ENCODE assay signal across 12 cellular contexts in the genomic region with DNA sequence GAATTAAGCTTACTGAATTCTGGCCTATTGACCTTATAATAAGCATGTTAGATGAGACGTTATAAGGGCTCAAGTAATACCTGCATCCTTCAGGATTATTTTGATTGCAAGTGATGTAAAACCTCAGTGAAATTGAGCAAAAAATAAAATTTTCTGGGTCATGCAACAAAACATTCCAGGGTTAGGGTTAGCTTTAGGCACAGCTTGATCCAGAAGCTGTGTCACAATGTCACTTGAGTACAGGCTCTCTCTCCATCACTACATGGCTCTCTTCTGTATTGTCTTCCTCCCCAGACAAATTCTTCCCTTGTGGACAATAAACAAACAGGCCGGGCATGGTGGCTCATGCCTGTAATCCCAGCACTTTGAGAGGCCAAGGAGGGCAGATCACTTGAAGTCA. TPM values are rescaled to one million over a fixed set of nuclear protein-coding genes. Genes with fewer than 3 reads are reported as not detected.
"Had no signal": no experiment of that assay in that cellular context is flagged by ENCODE, and none has a peak within 500 bp of the region (broad histone marks: within the 10 kb centered on the region; RNA-seq: fewer than 3 reads in every experiment).

No MANE protein-coding gene starts in this region.

- H3K4me3 ChIP-seq: GM23248, GM23338, HAP-1 had no signal

- H3K4me2 ChIP-seq: GM23338 had no signal

- H3K27ac Mint-ChIP-seq: GM23338, H9, HFFc6 had no signal

- FAIRE-seq: H1, H54 had no signal

- H2AFZ ChIP-seq: GM23248, GM23338 had no signal

- H3K27ac ChIP-seq: GM23248 had no signal

- DNase-seq: GM23248, GOT3, H7, H9, HCEC 1CT, HFFc6 had no signal

- H3K9me3 ChIP-seq: HAP-1 had no signal

- H3K9ac ChIP-seq: GM23248 had no signal

- H3K4me3 Mint-ChIP-seq: GM23338, H9, HFFc6 had no signal

- ATAC-seq: GM23338, HCT116 had no signal

- H3K36me3 ChIP-seq: HAP-1 had no signal

- H3K9me3 Mint-ChIP-seq: GM23338, H9, HFFc6 had no signal

RNA-seq across cellular contexts. Expression of a gene that starts 56.7 kb away (rescaled TPM):
- total RNA-seq: GM23248, H4, HFFc6 had no signal
- polyA plus RNA-seq: GM23248 had no signal

RNA-seq across cellular contexts. Expression of a gene that starts 58.4 kb away (rescaled TPM):
- total RNA-seq: GM23248, H4 had no signal
